8 cellular contexts compared by ENCODE assay signal in the genomic region with DNA sequence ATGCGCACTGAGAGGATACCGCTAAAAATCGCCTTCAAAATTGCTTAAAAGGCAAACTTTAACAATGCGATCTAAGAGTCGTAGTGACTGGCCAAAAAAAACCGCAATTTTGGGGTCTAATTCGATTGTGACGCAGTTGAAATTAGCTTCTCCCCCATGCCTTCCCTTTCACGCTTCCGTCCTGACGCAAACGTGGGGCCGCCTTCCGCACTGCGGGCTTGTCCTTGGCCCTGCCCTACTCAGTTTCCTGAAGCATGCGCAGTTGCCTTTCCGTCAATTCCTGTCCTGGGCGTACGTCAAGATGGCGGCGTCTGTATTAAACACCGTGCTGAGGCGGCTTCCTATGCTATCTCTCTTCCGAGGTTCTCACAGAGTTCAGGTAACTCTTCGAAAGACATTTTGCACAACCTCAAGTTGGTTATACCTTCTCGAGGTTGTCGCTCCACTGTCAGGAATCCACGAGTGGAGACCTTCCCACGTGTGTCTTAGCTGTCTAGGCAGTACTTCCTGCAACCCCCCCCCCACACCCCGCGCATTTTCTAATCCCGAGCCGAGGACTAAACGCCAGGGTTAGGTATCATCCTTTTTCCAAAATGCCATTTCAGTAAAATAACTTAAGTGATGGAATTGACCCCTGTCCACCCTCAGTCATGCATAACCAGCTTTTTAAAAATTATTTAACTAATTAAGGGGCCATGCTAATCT. TPM values are rescaled to one million over a fixed set of nuclear protein-coding genes. Genes with fewer than 3 reads are reported as not detected.
A peak's percentile ranks its signal among the peaks of the same experiment; 100 is the strongest.
DNase-seq lines count a peak whose midpoint lies in the region; ATAC-seq and TF ChIP-seq lines count a peak whose summit lies in the region.

A gene (plus strand): TSS at position 276 of the 705 bp plus-strand sequence. CDS start 26 bp downstream, at position 302.

- POLR2A ChIA-PET in WTC11 (lab: Charles Lee), result interaction anchor here (0.6 to 1.0 kb wide), 4 partner anchors 29 to 119 kb away, joined by 3 to 4 read pairs (median 3); a partner anchor contains a TSS

- in situ Hi-C loops in ACHN (cut with HindIII; ENCODE audit: low pct_ligation_motif_present, low pct_unique_long_range_greater_than_20kb, low sequenced_read_pairs), result no loop called here

- peaks cover 28 to 62% (median 40%) of the 10 kb centered on the region in 6 donors for H3K4me1 ChIP-seq in spleen

- TF ChIP-seq CTCF in WTC11 (IDR thresholded peaks at IDR 0.05) (no peak), cardiac fibroblast (IDR thresholded peaks at IDR 0.05; ENCODE audit: low read depth, low read length) (no peak), spleen (IDR thresholded peaks at IDR 0.05 in 8 of 11, conservative IDR thresholded peaks at IDR 0.05 in 3 of 11) (peak in 2 of 11 experiments; percentile 7 to 33)

- CTCF ChIA-PET in WTC11 (lab: Charles Lee), result interaction anchor here (0.6 to 1.9 kb wide), 7 partner anchors 8 to 470 kb away, joined by 3 to 7 read pairs (median 4); a partner anchor contains a TSS

- DNase-seq in ACHN (peak; percentile 95), NCI-H2227 treated with DMSO at 0.1 percent for 48 hours (lab: John Stamatoyannopoulos, UW) (peak; percentile 100), WTC11 (ENCODE audit: low spot score) (peak; percentile 94), cardiac fibroblast (ENCODE audit: low read depth in 2 of 2) (peak; percentile 99), inferior parietal cortex (ENCODE audit: extremely low spot score) (peak; percentile 99), spleen (peak; percentile 99)

- intact Hi-C loops in spleen (cut with DNase I; ENCODE audit: low total_unique reads), result loop anchor here (10.0 kb wide), 1 partner anchor 107 kb away; a partner anchor contains a TSS

- no peaks in the 10 kb centered on the region for H3K9me3 Mint-ChIP-seq in WTC11

- peak within 1 kb of the TSS; percentile 96 for H3K4me3 Mint-ChIP-seq in WTC11

- ATAC-seq in GM18907 (IDR thresholded peaks at IDR 0.05; ENCODE audit: unreplicated experiment) (peak; percentile 80), HG03159 (IDR thresholded peaks at IDR 0.05; ENCODE audit: unreplicated experiment) (peak; percentile 71), WTC11 (peak; percentile 77)

- H3K27me3 ChIP-seq in spleen (replicated peaks in 1 of 7), result no peaks in the 10 kb centered on the region

- H3K27ac ChIP-seq in spleen, result peak within 1 kb of the TSS; percentile 93 to 98 (median 96)

- H3K9me3 ChIP-seq in spleen, result no peaks in the 10 kb centered on the region

- H3K27me3 Mint-ChIP-seq in WTC11 (ENCODE audit: low read depth), result no peaks in the 10 kb centered on the region; the same call in 1 of the 2 replicates

- peaks cover 52% of the 10 kb centered on the region for H3K36me3 Mint-ChIP-seq in WTC11

- 0 to 1% (median 0%) methylated on average over 27 to 34 of the region's 34 CpGs for WGBS in spleen, 5 donors

- peaks cover 30% of the 10 kb centered on the region for H3K4me1 Mint-ChIP-seq in WTC11

- H3K4me3 ChIP-seq in cardiac fibroblast (replicated peaks in 1 of 2; ENCODE audit: low read depth in 2 of 2, low read length in 2 of 2) (peak within 1 kb of the TSS; percentile 79 to 80), spleen (peak within 1 kb of the TSS; percentile 70 to 98 (median 85))

- peaks cover 2 to 59% (median 43%) of the 10 kb centered on the region in 6 donors for H3K36me3 ChIP-seq in spleen

- peak within 1 kb of the TSS; percentile 100 for H3K27ac Mint-ChIP-seq in WTC11

- TF ChIP-seq POLR2A in spleen (IDR thresholded peaks at IDR 0.05), result peak in 2 of 3 donors; percentile 52 to 61

TF ChIP-seq in WTC11, 78 proteins besides CTCF, POLR2A, EP300 and RAD21 (continues in another document):
- 0 out of 2 replicates have a peak, but pooled peaks have one; percentile 10 for TF ChIP-seq ETV6 (CRISPR knock-in tag; IDR thresholded peaks at IDR 0.05)
- TF ChIP-seq SMAD3 (CRISPR knock-in tag; IDR thresholded peaks at IDR 0.05; ENCODE audit: borderline replicate concordance), result peak; percentile 61; the same call in 1 of the 2 replicates
- TF ChIP-seq, protein P1, sequence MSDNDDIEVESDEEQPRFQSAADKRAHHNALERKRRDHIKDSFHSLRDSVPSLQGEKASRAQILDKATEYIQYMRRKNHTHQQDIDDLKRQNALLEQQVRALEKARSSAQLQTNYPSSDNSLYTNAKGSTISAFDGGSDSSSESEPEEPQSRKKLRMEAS (CRISPR knock-in tag; IDR thresholded peaks at IDR 0.05), result peak; percentile 95
- 0 out of 2 replicates have a peak, but pooled peaks have one; percentile 16 for TF ChIP-seq PRRX2 (CRISPR knock-in tag; IDR thresholded peaks at IDR 0.05)
- TF ChIP-seq, protein P2, sequence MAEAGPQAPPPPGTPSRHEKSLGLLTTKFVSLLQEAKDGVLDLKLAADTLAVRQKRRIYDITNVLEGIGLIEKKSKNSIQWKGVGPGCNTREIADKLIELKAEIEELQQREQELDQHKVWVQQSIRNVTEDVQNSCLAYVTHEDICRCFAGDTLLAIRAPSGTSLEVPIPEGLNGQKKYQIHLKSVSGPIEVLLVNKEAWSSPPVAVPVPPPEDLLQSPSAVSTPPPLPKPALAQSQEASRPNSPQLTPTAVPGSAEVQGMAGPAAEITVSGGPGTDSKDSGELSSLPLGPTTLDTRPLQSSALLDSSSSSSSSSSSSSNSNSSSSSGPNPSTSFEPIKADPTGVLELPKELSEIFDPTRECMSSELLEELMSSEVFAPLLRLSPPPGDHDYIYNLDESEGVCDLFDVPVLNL (CRISPR knock-in tag; IDR thresholded peaks at IDR 0.05; ENCODE audit: borderline replicate concordance, low read depth), result no peak
- TF ChIP-seq SMAD4 (CRISPR knock-in tag; IDR thresholded peaks at IDR 0.05), result no peak
- TF ChIP-seq, protein P3, sequence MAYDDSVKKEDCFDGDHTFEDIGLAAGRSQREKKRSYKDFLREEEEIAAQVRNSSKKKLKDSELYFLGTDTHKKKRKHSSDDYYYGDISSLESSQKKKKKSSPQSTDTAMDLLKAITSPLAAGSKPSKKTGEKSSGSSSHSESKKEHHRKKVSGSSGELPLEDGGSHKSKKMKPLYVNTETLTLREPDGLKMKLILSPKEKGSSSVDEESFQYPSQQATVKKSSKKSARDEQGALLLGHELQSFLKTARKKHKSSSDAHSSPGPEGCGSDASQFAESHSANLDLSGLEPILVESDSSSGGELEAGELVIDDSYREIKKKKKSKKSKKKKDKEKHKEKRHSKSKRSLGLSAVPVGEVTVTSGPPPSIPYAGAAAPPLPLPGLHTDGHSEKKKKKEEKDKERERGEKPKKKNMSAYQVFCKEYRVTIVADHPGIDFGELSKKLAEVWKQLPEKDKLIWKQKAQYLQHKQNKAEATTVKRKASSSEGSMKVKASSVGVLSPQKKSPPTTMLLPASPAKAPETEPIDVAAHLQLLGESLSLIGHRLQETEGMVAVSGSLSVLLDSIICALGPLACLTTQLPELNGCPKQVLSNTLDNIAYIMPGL (CRISPR knock-in tag; IDR thresholded peaks at IDR 0.05), result no peak
- TF ChIP-seq SP1 (CRISPR knock-in tag; conservative IDR thresholded peaks at IDR 0.05), result peak; percentile 44; the same call in 1 of the 2 replicates
- no peak for TF ChIP-seq NFYB (CRISPR knock-in tag; conservative IDR thresholded peaks at IDR 0.05; ENCODE audit: low read depth)
- TF ChIP-seq, protein P4, sequence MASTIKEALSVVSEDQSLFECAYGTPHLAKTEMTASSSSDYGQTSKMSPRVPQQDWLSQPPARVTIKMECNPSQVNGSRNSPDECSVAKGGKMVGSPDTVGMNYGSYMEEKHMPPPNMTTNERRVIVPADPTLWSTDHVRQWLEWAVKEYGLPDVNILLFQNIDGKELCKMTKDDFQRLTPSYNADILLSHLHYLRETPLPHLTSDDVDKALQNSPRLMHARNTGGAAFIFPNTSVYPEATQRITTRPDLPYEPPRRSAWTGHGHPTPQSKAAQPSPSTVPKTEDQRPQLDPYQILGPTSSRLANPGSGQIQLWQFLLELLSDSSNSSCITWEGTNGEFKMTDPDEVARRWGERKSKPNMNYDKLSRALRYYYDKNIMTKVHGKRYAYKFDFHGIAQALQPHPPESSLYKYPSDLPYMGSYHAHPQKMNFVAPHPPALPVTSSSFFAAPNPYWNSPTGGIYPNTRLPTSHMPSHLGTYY (CRISPR knock-in tag; IDR thresholded peaks at IDR 0.05), result no peak
- TF ChIP-seq ZBTB21 (CRISPR knock-in tag; IDR thresholded peaks at IDR 0.05; ENCODE audit: borderline replicate concordance), result no peak
- TF ChIP-seq, protein P5, sequence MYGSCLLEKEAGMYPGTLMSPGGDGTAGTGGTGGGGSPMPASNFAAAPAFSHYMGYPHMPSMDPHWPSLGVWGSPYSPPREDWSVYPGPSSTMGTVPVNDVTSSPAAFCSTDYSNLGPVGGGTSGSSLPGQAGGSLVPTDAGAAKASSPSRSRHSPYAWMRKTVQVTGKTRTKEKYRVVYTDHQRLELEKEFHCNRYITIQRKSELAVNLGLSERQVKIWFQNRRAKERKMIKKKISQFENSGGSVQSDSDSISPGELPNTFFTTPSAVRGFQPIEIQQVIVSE (CRISPR knock-in tag; IDR thresholded peaks at IDR 0.05; ENCODE audit: borderline replicate concordance), result no peak
- TF ChIP-seq, protein P6, sequence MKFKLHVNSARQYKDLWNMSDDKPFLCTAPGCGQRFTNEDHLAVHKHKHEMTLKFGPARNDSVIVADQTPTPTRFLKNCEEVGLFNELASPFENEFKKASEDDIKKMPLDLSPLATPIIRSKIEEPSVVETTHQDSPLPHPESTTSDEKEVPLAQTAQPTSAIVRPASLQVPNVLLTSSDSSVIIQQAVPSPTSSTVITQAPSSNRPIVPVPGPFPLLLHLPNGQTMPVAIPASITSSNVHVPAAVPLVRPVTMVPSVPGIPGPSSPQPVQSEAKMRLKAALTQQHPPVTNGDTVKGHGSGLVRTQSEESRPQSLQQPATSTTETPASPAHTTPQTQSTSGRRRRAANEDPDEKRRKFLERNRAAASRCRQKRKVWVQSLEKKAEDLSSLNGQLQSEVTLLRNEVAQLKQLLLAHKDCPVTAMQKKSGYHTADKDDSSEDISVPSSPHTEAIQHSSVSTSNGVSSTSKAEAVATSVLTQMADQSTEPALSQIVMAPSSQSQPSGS (CRISPR knock-in tag; IDR thresholded peaks at IDR 0.05; ENCODE audit: borderline replicate concordance, low read depth), result no peak

RNA-seq across cellular contexts. Expression of the gene that starts here (rescaled TPM):
- total RNA-seq in WTC11 (2021) (56.4 to 67.8 TPM (median 57.6 TPM) in 3 replicates), spleen (10 to 100 TPM; 41.2 to 63.4 (median 45.3) TPM)
- 10 to 100 TPM; 48.8 to 74.0 (median 73.0) TPM for polyA plus RNA-seq in spleen

Comparison
In these comparisons a context has a peak if more than half of its experiments do, and no peak if none do; other contexts are left out.
1. Peak in every context shown above with its lines: DNase-seq, ATAC-seq, H3K4me3 ChIP-seq and H3K27ac ChIP-seq.